ENCODE assay signal across 7 cellular contexts in the genomic region with DNA sequence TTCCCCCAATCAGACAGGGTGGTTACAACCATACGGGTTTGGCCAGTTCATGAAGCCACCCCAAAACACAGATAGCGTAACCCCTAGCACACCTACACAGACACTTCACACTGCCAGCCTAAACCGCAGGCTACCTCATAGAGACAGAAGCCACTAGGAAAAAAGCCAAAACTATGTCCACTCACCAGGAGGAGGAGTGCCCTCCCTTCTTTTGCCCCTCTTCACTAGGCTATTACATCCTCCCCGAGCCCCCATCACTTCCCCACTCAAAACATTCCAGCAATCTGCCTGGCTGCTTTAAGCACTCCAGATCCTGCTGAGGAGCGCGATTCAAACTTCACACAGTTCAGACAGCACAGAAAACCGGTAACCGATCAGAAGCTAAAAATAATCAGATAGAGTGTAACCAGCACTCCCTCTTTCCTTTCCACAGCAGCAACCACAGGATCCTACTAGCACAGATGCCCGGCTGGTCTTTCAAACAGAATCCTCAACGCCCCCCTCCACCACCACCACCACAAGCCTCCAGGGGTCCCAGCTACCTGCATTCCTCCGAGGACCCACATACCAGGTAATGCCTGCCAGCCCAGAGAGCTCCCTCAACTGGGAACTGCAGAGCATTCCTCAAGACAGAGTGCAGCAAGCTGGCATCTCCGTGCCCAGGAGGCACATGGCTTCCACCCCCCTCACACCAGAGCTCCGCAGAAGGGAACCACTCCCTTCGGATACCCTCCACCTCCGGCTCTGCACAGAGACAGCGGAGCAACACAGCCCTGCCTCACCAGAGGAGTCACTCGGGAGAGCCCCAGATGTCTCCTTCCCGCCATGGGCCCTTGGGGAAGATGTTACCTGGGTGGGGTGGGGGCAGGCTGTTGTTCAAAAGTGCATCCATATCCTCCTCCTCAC. TPM values are rescaled to one million over a fixed set of nuclear protein-coding genes. Genes with fewer than 3 reads are reported as not detected.
DNase-seq lines count a peak whose midpoint lies in the region; ATAC-seq, FAIRE-seq and TF ChIP-seq lines count a peak whose summit lies in the region.

No MANE protein-coding gene starts in this region.

- peaks cover 53% of the 10 kb centered on the region for H3K36me3 ChIP-seq in SJSA1
- H3K36me3 ChIP-seq in mammary epithelial cell (ENCODE audit: insufficient read depth, low read length): peaks cover 16% of the 10 kb centered on the region
- peaks cover 6% of the 10 kb centered on the region for H3K36me3 ChIP-seq in kidney epithelial cell (ENCODE audit: control insufficient read depth, insufficient read depth, low read length)

- CTCF ChIA-PET in mammary epithelial cell (lab: Charles Lee; ENCODE audit: low non-redundant PET): interaction anchor here (0.8 kb wide), 1 partner anchor 171 kb away, joined by 6 read pairs; no protein-coding TSS in a partner anchor

- BruUV-seq in mammary epithelial cell (replicated peaks; lab: Mats Ljungman, UMichigan): no TSS peak

- no peak for ATAC-seq in HG03460 (IDR thresholded peaks at IDR 0.05; ENCODE audit: unreplicated experiment)

- H3K27me3 ChIP-seq in SJSA1 (replicated peaks) (no peaks in the 10 kb centered on the region), mammary epithelial cell (ENCODE audit: insufficient read depth, low read length) (no peaks in the 10 kb centered on the region), kidney epithelial cell (ENCODE audit: control insufficient read depth, insufficient read depth, low read length) (no peaks in the 10 kb centered on the region)

- intact Hi-C loops in mammary epithelial cell (cut with micrococcal nuclease): no loop called here

- H3K27ac ChIP-seq in SJSA1 (no peak overlapping the region; the same call in 1 of the 2 replicates), mammary epithelial cell (ENCODE audit: insufficient read depth, low read depth, low read length) (peak overlapping the region; percentile 50)

- DNase-seq in H54 (ENCODE audit: insufficient read length, low spot score) (peak; percentile 28), SJSA1 (ENCODE audit: low read depth in 1 of 2, low spot score in 2 of 2) (peak in 1 of 2 experiments; percentile 37), mammary epithelial cell (peak; percentile 60), kidney epithelial cell (ENCODE audit: low read depth) (no peak), HuH-7 (ENCODE audit: low spot score) (no peak)
- DNase-seq in stimulated activated naive CD4-positive, alpha-beta T cell (lab: John Stamatoyannopoulos, UW): peak in 5 of 6 experiments; percentile 59 to 77 (median 66)

- dilution Hi-C loops in mammary epithelial cell (cut with HindIII; ENCODE audit: low sequenced_read_pairs): no loop called here

- WGBS in mammary epithelial cell (ENCODE audit: low coverage, missing lambda C conversion rate): 3% methylated on average over 17 of the region's 18 CpGs

- peaks cover 2% of the 10 kb centered on the region for H4K20me1 ChIP-seq in mammary epithelial cell (ENCODE audit: insufficient read depth, low read length)

- FAIRE-seq in H54 (lab: Jason Lieb, UNC): no peak

- peak overlapping the region; percentile 79 for H3K4me3 ChIP-seq in SJSA1
- H3K4me3 ChIP-seq in mammary epithelial cell (replicated peaks in 1 of 3; ENCODE audit: insufficient read depth in 1 of 3, low read depth in 2 of 3, low read length in 3 of 3): peak overlapping the region; percentile 59 to 88 (median 72)
- H3K4me3 ChIP-seq in kidney epithelial cell (ENCODE audit: low read depth, low read length): peak overlapping the region; percentile 89

- H3K4me2 ChIP-seq in mammary epithelial cell (ENCODE audit: insufficient read depth, low read depth, low read length): peak overlapping the region; percentile 93

- no peak for TF ChIP-seq POLR2A in H54 (IDR thresholded peaks at IDR 0.05; ENCODE audit: low read depth, low read length)

- H3K79me2 ChIP-seq in mammary epithelial cell (ENCODE audit: insufficient read depth, low read length): peaks cover 62% of the 10 kb centered on the region

- H3K4me1 ChIP-seq in SJSA1 (replicated peaks) (peaks cover 35% of the 10 kb centered on the region), mammary epithelial cell (ENCODE audit: insufficient read depth, low read length) (peaks cover 34% of the 10 kb centered on the region)

- peak overlapping the region; percentile 60 for H2AFZ ChIP-seq in mammary epithelial cell (ENCODE audit: low read depth, low read length)

- H3K9me3 ChIP-seq in SJSA1 (replicated peaks): no peaks in the 10 kb centered on the region
- H3K9me3 ChIP-seq in mammary epithelial cell (replicated peaks; ENCODE audit: insufficient read depth, low read length): no peaks in the 10 kb centered on the region

- no peak for TF ChIP-seq CTCF in mammary epithelial cell (conservative IDR thresholded peaks at IDR 0.05 in 1 of 2, IDR thresholded peaks at IDR 0.05 in 1 of 2; ENCODE audit: extremely low read depth in 1 of 2, insufficient read depth in 1 of 2, low read depth in 1 of 2, low read length in 2 of 2)
- peak; percentile 4 for TF ChIP-seq CTCF in kidney epithelial cell (IDR thresholded peaks at IDR 0.05; ENCODE audit: insufficient read depth, low read length, poor library complexity, severe bottlenecking)

- in situ Hi-C loops in mammary epithelial cell (cut with MboI; ENCODE audit: low sequenced_read_pairs in 2 of 2): no loop called here

- H3K9ac ChIP-seq in mammary epithelial cell (ENCODE audit: insufficient read depth, low read length): peak overlapping the region; percentile 57

RNA-seq across cellular contexts. Expression of gene CHD4, which starts 1.5 kb away (rescaled TPM):
- total RNA-seq in SJSA1 (2014; rRNA removed; shearing (Covaris generic)): 178 and 180 TPM in 2 replicates
- total RNA-seq in mammary epithelial cell (100 to 1,000 TPM; 178 to 187 TPM), kidney epithelial cell (276 and 287 TPM in 2 replicates)
- polyA plus RNA-seq in mammary epithelial cell: 85.5 TPM
- polyA minus RNA-seq in mammary epithelial cell: 298 TPM

RNA-seq across cellular contexts. Expression of gene LPAR5, which starts 30.1 kb away (rescaled TPM):
- total RNA-seq in SJSA1 (2014; rRNA removed; shearing (Covaris generic)): not detected in 2 replicates
- under 1 TPM in 1 of 2 donors, not detected in 1; 0.14 TPM for total RNA-seq in mammary epithelial cell
- polyA plus RNA-seq in mammary epithelial cell: 0.12 TPM
- not detected for polyA minus RNA-seq in mammary epithelial cell
- total RNA-seq in kidney epithelial cell: 3.8 and 5.2 TPM in 2 replicates

RNA-seq across cellular contexts. Expression of gene NOP2, which starts 37.6 kb away (rescaled TPM):
- 48.3 and 76.6 TPM in 2 replicates for total RNA-seq in SJSA1 (2014; rRNA removed; shearing (Covaris generic))
- total RNA-seq in mammary epithelial cell (10 to 100 TPM; 29.5 to 84.2 TPM), kidney epithelial cell (52.4 and 62.2 TPM in 2 replicates)
- polyA plus RNA-seq in mammary epithelial cell: 62.7 TPM
- polyA minus RNA-seq in mammary epithelial cell: 80.8 TPM

RNA-seq across cellular contexts. Expression of gene ACRBP, which starts 41.6 kb away (rescaled TPM):
- total RNA-seq in SJSA1 (2014; rRNA removed; shearing (Covaris generic)): not detected in 2 replicates
- total RNA-seq in mammary epithelial cell (not detected), kidney epithelial cell (0.75 and 0.89 TPM in 2 replicates)
- polyA plus RNA-seq in mammary epithelial cell: not detected
- polyA minus RNA-seq in mammary epithelial cell: not detected

RNA-seq across cellular contexts. Expression of gene IFFO1, which starts 49.8 kb away (rescaled TPM):
- 12.1 and 14.9 TPM in 2 replicates for total RNA-seq in SJSA1 (2014; rRNA removed; shearing (Covaris generic))
- total RNA-seq in mammary epithelial cell: 1 to 10 TPM; 1.9 to 2.2 TPM
- polyA plus RNA-seq in mammary epithelial cell: 3.0 TPM
- 0.26 TPM for polyA minus RNA-seq in mammary epithelial cell
- total RNA-seq in kidney epithelial cell: 9.9 and 12.4 TPM in 2 replicates

Comparison
In these comparisons a context has a peak if more than half of its experiments do, and no peak if none do; other contexts are left out.
1. DNase-seq: peak in H54 (single experiment), mammary epithelial cell (single experiment) and stimulated activated naive CD4-positive, alpha-beta T cell (5 of 6); none in kidney epithelial cell (single experiment) and HuH-7 (single experiment).
2. Peak in every context shown above with its lines, with median percentiles within 50 percentile points of each other: H3K4me3 ChIP-seq.